Comparison of ENCODE assay signal across 11 cellular contexts in the genomic region with DNA sequence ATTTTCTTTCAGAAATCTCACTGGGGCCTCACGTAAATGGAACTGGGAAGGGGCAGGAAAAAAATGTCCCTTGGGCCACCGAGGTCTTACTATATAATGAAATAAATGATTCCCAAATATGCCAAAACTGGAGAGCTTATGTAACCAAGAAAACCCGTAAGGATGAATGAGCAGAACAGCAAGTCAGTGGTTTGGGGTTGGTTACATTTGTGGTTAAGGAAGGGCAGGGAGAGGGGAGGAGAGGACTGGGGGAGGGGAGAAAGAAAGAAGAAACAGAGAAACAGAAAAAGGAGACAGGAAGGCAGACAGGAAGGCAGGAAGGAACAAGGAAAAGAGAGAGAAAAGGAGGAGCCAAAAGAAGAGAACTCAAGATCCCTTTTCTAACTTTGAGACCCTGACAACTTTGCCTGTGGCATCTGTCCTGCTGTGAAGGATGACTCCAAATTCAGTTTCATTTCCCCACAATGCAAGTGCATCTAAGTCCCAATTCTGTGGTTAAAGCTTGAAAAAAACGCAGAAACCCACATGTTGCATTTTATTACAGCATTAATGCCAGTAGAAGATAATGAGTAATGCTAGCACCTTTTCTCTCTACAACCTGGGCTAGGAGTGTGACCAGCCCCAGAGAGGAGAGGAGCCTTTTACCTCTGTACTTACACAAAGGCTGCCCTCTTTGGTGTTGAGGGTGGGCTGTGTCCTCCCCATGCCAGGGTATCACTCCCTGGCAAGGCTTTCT. TPM values are rescaled to one million over a fixed set of nuclear protein-coding genes. Genes with fewer than 3 reads are reported as not detected.
DNase-seq lines count a peak whose midpoint lies in the region; ATAC-seq, FAIRE-seq and TF ChIP-seq lines count a peak whose summit lies in the region.
"Had no signal": no experiment of that assay in that cellular context is flagged by ENCODE, and none has a peak within 500 bp of the region (broad histone marks: within the 10 kb centered on the region; RNA-seq: fewer than 3 reads in every experiment).

No MANE protein-coding gene starts in this region.

- peak overlapping the region in 1 of 2 donors; percentile 25 for H3K4me3 Mint-ChIP-seq in activated T-cell treated with anti-CD3 and anti-CD28 coated beads, Interleukin-2, amount 50 U/mL, for 72 hours
- H3K4me3 Mint-ChIP-seq in endothelial cell (ENCODE audit: unreplicated experiment) = peak overlapping the region; percentile 68
- peak overlapping the region; percentile 45 to 63 for H3K4me3 Mint-ChIP-seq in stimulated activated naive B cell treated with anti-CD40 and anti-IgM and Interleukin-4, amounts not matched to agents 10 μg/mL and 1 μg/mL and 100 μg/mL, for 72 hours

- TF ChIP-seq CTCF in RWPE2 (IDR thresholded peaks at IDR 0.05; ENCODE audit: poor library complexity, severe bottlenecking) (no peak), endothelial cell (IDR thresholded peaks at IDR 0.05; ENCODE audit: unreplicated experiment) (no peak)

- no peaks in the 10 kb centered on the region for H3K4me1 ChIP-seq in RWPE2 (ENCODE audit: insufficient read depth, poor library complexity, severe bottlenecking)

- H3K27ac Mint-ChIP-seq in activated T-cell treated with anti-CD3 and anti-CD28 coated beads, Interleukin-2, amount 50 U/mL, for 72 hours = peak overlapping the region; percentile 75
- no peak overlapping the region for H3K27ac Mint-ChIP-seq in endothelial cell (ENCODE audit: unreplicated experiment)
- H3K27ac Mint-ChIP-seq in stimulated activated naive B cell treated with anti-CD40 and anti-IgM and Interleukin-4, amounts not matched to agents 10 μg/mL and 1 μg/mL and 100 μg/mL, for 72 hours = no peak overlapping the region

- no peak overlapping the region for H3K27ac ChIP-seq in RWPE2 (ENCODE audit: poor library complexity, severe bottlenecking)

- H3K9me3 Mint-ChIP-seq in activated T-cell treated with anti-CD3 and anti-CD28 coated beads, Interleukin-2, amount 50 U/mL, for 72 hours = no peaks in the 10 kb centered on the region
- no peaks in the 10 kb centered on the region for H3K9me3 Mint-ChIP-seq in endothelial cell (ENCODE audit: unreplicated experiment)
- H3K9me3 Mint-ChIP-seq in stimulated activated naive B cell treated with anti-CD40 and anti-IgM and Interleukin-4, amounts not matched to agents 10 μg/mL and 1 μg/mL and 100 μg/mL, for 72 hours = no peaks in the 10 kb centered on the region

- FAIRE-seq in H54 (lab: Jason Lieb, UNC) = no peak

- TF ChIP-seq POLR2A in H54 (IDR thresholded peaks at IDR 0.05; ENCODE audit: low read depth, low read length) = no peak

- no peaks in the 10 kb centered on the region for H3K27me3 ChIP-seq in RWPE2 (ENCODE audit: insufficient read depth, poor library complexity, severe bottlenecking)

- H3K36me3 Mint-ChIP-seq in activated T-cell treated with anti-CD3 and anti-CD28 coated beads, Interleukin-2, amount 50 U/mL, for 72 hours (ENCODE audit: insufficient read depth in 2 of 2) = no peaks in the 10 kb centered on the region
- peaks cover 3% of the 10 kb centered on the region for H3K36me3 Mint-ChIP-seq in endothelial cell (ENCODE audit: low read depth, unreplicated experiment)
- no peaks in the 10 kb centered on the region for H3K36me3 Mint-ChIP-seq in stimulated activated naive B cell treated with anti-CD40 and anti-IgM and Interleukin-4, amounts not matched to agents 10 μg/mL and 1 μg/mL and 100 μg/mL, for 72 hours

- H3K4me1 Mint-ChIP-seq in activated T-cell treated with anti-CD3 and anti-CD28 coated beads, Interleukin-2, amount 50 U/mL, for 72 hours (ENCODE audit: low read depth) = peaks cover 20% of the 10 kb centered on the region
- H3K4me1 Mint-ChIP-seq in endothelial cell (ENCODE audit: unreplicated experiment) = peaks cover 19% of the 10 kb centered on the region
- peaks cover 22 to 36% of the 10 kb centered on the region in 2 donors for H3K4me1 Mint-ChIP-seq in stimulated activated naive B cell treated with anti-CD40 and anti-IgM and Interleukin-4, amounts not matched to agents 10 μg/mL and 1 μg/mL and 100 μg/mL, for 72 hours

- peak; percentile 71 to 78 for ATAC-seq in activated T-cell treated with anti-CD3 and anti-CD28 coated beads, Interleukin-2, amount 50 U/mL, for 72 hours (replicated peaks in 1 of 2)
- 0 out of 3 replicates have a peak, but pooled peaks have one; percentile 28 for ATAC-seq in RWPE2 (ENCODE audit: low read depth)
- ATAC-seq in stimulated activated naive B cell treated with anti-CD40 and anti-IgM and Interleukin-4, amounts not matched to agents 10 μg/mL and 1 μg/mL and 100 μg/mL, for 72 hours (replicated peaks) = peak; percentile 74 to 78
- ATAC-seq in HG03460 (IDR thresholded peaks at IDR 0.05; ENCODE audit: unreplicated experiment) = no peak

- H3K36me3 ChIP-seq in RWPE2 (ENCODE audit: low read depth) = no peaks in the 10 kb centered on the region

- DNase-seq in activated T-cell treated with anti-CD3 and anti-CD28 coated beads, Interleukin-2, amount 50 U/mL, for 72 hours = no peak
- DNase-seq in activated T-cell treated with anti-CD3 and anti-CD28 coated beads, Interleukin-2, amount 50 U/mL, for 1 hour = no peak
- DNase-seq in RWPE2 (ENCODE audit: low spot score) = no peak
- no peak for DNase-seq in endothelial cell (ENCODE audit: low spot score)
- DNase-seq in stimulated activated naive B cell treated with anti-CD40 and anti-IgM and Interleukin-4, amounts not matched to agents 10 μg/mL and 1 μg/mL and 100 μg/mL, for 72 hours = peak; percentile 11
- no peak for DNase-seq in NCI-H2029 (lab: John Stamatoyannopoulos, UW)
- DNase-seq in H54 (ENCODE audit: insufficient read length, low spot score) = no peak
- DNase-seq: activated CD4-positive, alpha-beta T cell treated with anti-CD3 and anti-CD28 coated beads for 1 hour; aorta; stimulated activated naive CD4-positive, alpha-beta T cell treated with Interleukin-2 at 50 U/mL for 16 hours had no signal

- H3K9me3 ChIP-seq in RWPE2 (ENCODE audit: severe bottlenecking) = no peaks in the 10 kb centered on the region

- no peak overlapping the region for H3K4me3 ChIP-seq in RWPE2 (ENCODE audit: severe bottlenecking)

- H3K27me3 Mint-ChIP-seq in activated T-cell treated with anti-CD3 and anti-CD28 coated beads, Interleukin-2, amount 50 U/mL, for 72 hours (ENCODE audit: low read depth) = peaks cover 26% of the 10 kb centered on the region
- H3K27me3 Mint-ChIP-seq in endothelial cell (ENCODE audit: unreplicated experiment) = peaks cover 6% of the 10 kb centered on the region
- peaks cover 27 to 31% of the 10 kb centered on the region in 2 donors for H3K27me3 Mint-ChIP-seq in stimulated activated naive B cell treated with anti-CD40 and anti-IgM and Interleukin-4, amounts not matched to agents 10 μg/mL and 1 μg/mL and 100 μg/mL, for 72 hours

RNA-seq across cellular contexts. Expression of gene ARMC2, which starts 10.8 kb away (rescaled TPM):
- 1 to 10 TPM; 2.2 to 2.9 TPM for total RNA-seq in activated T-cell treated with anti-CD3 and anti-CD28 coated beads, Interleukin-2, amount 50 U/mL, for 72 hours
- total RNA-seq in endothelial cell (ENCODE audit: unreplicated experiment) = 6.3 TPM
